ENCODE assay signal across 27 cellular contexts in the genomic region with DNA sequence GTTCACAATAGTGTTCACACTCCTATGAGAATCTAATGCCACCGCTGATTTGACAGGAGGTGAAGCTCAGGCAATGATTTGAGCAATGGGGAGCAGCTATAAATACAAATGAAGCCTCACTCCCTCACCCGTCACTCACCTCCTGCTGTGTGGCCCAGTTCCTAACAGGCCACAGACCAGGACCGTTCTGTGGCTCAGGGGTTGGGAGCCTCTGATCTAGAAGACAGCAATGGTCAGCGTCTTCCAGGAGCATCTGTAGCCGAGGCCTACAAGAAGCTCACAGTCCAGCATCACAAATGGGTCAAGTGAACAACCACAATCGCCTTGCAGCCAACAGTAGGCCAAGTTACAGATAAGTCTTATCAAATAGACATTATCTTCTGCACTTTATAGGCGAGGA.
"Had no signal": no experiment of that assay in that cellular context is flagged by ENCODE, and none has a peak within 500 bp of the region (broad histone marks: within the 10 kb centered on the region; RNA-seq: fewer than 3 reads in every experiment).

No MANE protein-coding gene starts in this region.

- FAIRE-seq: colon, endometrium, endothelial cell of umbilical vein, frontal cortex had no signal

- ATAC-seq: effector memory CD8-positive, alpha-beta T cell; esophagus mucosa; foreskin keratinocyte; gastrocnemius medialis; gastroesophageal sphincter; heart left ventricle; heart right ventricle had no signal

- H3K4me1 ChIP-seq: colonic mucosa, esophagus squamous epithelium, foreskin keratinocyte, gastrocnemius medialis, gastroesophageal sphincter, heart left ventricle, heart right ventricle had no signal

- H3K36me3 ChIP-seq: colonic mucosa, esophagus squamous epithelium, gastrocnemius medialis, gastroesophageal sphincter, heart left ventricle, heart right ventricle had no signal

- H3K27me3 ChIP-seq: colonic mucosa, dorsolateral prefrontal cortex, gastrocnemius medialis, heart left ventricle had no signal

- H3K9me3 Mint-ChIP-seq: dendritic cell treated with granulocyte-macrophage colony-stimulating factor and Interleukin-4, amounts not matched to agents 40 ng/mL and 50 ng/mL, for 4 days; effector memory CD8-positive, alpha-beta T cell had no signal

- DNase-seq: colonic mucosa; cortex of kidney; dermis blood vessel endothelial cell; dorsolateral prefrontal cortex; effector CD4-positive, alpha-beta T cell; effector CD8-positive, alpha-beta T cell; effector memory CD4-positive, alpha-beta T cell; effector memory CD8-positive, alpha-beta T cell; endodermal cell; erythroblast; esophagus squamous epithelium; foreskin fibroblast; foreskin keratinocyte; foreskin melanocyte; gastrocnemius medialis; glutamatergic neuron; heart left ventricle; heart right ventricle had no signal

- H3K4me3 ChIP-seq: colonic mucosa, coronary artery, dorsolateral prefrontal cortex, esophagus squamous epithelium, gastrocnemius medialis, gastroesophageal sphincter, heart left ventricle, heart right ventricle had no signal

- H3K27ac Mint-ChIP-seq: dendritic cell treated with granulocyte-macrophage colony-stimulating factor and Interleukin-4, amounts not matched to agents 40 ng/mL and 50 ng/mL, for 4 days; effector memory CD8-positive, alpha-beta T cell; endodermal cell had no signal

- H3K27ac ChIP-seq: colonic mucosa, coronary artery, dorsolateral prefrontal cortex, epithelial cell of prostate, esophagus squamous epithelium, foreskin keratinocyte, gastrocnemius medialis, gastroesophageal sphincter, heart left ventricle, heart right ventricle had no signal

- H3K9me3 ChIP-seq: colonic mucosa, esophagus squamous epithelium, gastrocnemius medialis, gastroesophageal sphincter, heart left ventricle, heart right ventricle had no signal

- H3K4me3 Mint-ChIP-seq: dendritic cell treated with granulocyte-macrophage colony-stimulating factor and Interleukin-4, amounts not matched to agents 40 ng/mL and 50 ng/mL, for 4 days; effector memory CD8-positive, alpha-beta T cell; endodermal cell had no signal
